8 cellular contexts compared by ENCODE assay signal in the genomic region with DNA sequence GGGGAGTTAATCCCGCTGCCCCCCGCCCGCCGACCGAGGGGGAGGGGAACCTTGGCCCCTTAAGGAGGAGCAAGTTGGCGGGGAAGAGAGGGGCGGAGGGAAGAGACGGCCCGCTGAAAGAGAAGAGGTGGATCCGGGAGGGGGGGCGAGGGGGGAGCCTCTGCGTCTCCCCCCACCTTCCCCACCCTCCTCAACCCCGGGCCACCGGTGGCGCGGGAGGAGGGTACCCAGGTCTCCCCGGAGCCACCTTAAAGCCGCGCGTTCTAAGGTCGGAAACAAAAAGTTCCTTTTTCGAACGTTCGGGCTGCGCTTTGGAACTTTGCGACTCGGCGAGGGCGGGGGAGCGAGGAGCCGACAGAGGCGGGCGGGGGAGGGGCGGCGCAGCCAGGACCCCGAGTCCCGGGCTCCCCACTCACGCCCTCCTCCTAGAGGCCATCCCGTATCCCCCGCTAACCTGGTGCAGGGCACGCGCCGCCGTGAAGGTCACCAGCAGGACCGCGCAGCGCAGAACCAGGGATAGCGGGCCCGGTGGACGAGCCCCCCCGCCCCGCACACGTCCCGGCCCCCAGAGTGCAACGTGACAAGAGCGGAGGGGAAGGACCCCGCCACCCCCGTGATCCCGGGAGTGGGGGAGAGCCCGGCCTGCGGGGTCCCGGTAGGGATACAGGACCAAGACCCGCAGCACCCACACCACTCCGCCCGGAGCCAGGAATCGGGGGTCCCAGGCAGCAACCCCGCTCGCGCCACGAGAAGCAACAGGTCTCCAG. TPM values are rescaled to one million over a fixed set of nuclear protein-coding genes. Genes with fewer than 3 reads are reported as not detected.
DNase-seq lines count a peak whose midpoint lies in the region; ATAC-seq and TF ChIP-seq lines count a peak whose summit lies in the region.

No MANE protein-coding gene starts in this region.

- H3K4me1 ChIP-seq in right cardiac atrium (ENCODE audit: control insufficient read depth, insufficient read depth, low read length) (peaks cover 13% of the 10 kb centered on the region), uterus (peaks cover 7 to 18% of the 10 kb centered on the region in 2 donors)

- peak overlapping the region; percentile 74 to 95 (median 75) for H3K4me3 Mint-ChIP-seq in T-cell

- in situ Hi-C loops in GM13977 (cut with MboI; ENCODE audit: low pct_unique_long_range_greater_than_20kb, low sequenced_read_pairs, unreplicated experiment) = no loop called here

- H3K9me3 ChIP-seq in right cardiac atrium (ENCODE audit: control insufficient read depth, low read length) (no peaks in the 10 kb centered on the region), uterus (no peaks in the 10 kb centered on the region)

- TF ChIP-seq CTCF in GM13977 (IDR thresholded peaks at IDR 0.05; ENCODE audit: extremely low read depth, insufficient read depth, missing control alignments) (no peak), uterus (IDR thresholded peaks at IDR 0.05) (peak in 1 of 4 experiments; percentile 18)

- intact Hi-C loops in right cardiac atrium (cut with DNase I) = no loop called here
- intact Hi-C loops in uterus (cut with DNase I; ENCODE audit: low total_unique reads) = no loop called here

- peak overlapping the region in 1 of 2 donors; percentile 66 for H3K27ac Mint-ChIP-seq in T-cell

- peak overlapping the region; percentile 91 for H3K27ac ChIP-seq in adipose tissue (ENCODE audit: low read depth, low read length)
- peak overlapping the region; percentile 95 for H3K27ac ChIP-seq in right cardiac atrium (ENCODE audit: low read length)
- H3K27ac ChIP-seq in uterus = peak overlapping the region; percentile 99 to 100

- peaks cover 0 to 2% of the 10 kb centered on the region in 2 donors for H3K27me3 Mint-ChIP-seq in T-cell

- DNase-seq in GM13977 (ENCODE audit: low spot score) = peak; percentile 77
- DNase-seq in HT1080 (ENCODE audit: low read depth) = peak; percentile 59
- peak; percentile 58 to 81 (median 72) for DNase-seq in T-cell
- peak; percentile 75 to 92 (median 90) for DNase-seq in right cardiac atrium
- DNase-seq in putamen (ENCODE audit: low spot score) = peak; percentile 88
- peak; percentile 76 to 83 for DNase-seq in uterus
- DNase-seq in NCI-H345 treated with DMSO at 0.1 percent for 48 hours (lab: John Stamatoyannopoulos, UW; ENCODE audit: unreplicated experiment) = no peak

- H3K9me3 Mint-ChIP-seq in T-cell = no peaks in the 10 kb centered on the region

- 0% methylated on average over 55 to 70 of the region's 70 CpGs for WGBS in adipose tissue, 3 donors
- WGBS in right cardiac atrium = 1% methylated on average over 70 of the region's 70 CpGs

- peak overlapping the region; percentile 89 for H3K4me3 ChIP-seq in right cardiac atrium (ENCODE audit: low read length)
- peak overlapping the region; percentile 85 to 88 for H3K4me3 ChIP-seq in uterus

- H3K36me3 ChIP-seq in uterus = no peaks in the 10 kb centered on the region

- H3K36me3 Mint-ChIP-seq in T-cell = no peaks in the 10 kb centered on the region

- H3K4me1 Mint-ChIP-seq in T-cell = peaks cover 26 to 38% (median 37%) of the 10 kb centered on the region in 3 donors

- POLR2A ChIA-PET in T-cell (lab: Charles Lee) = no interaction called here

- H3K27me3 ChIP-seq in right cardiac atrium (ENCODE audit: control insufficient read depth, insufficient read depth) = no peaks in the 10 kb centered on the region
- H3K27me3 ChIP-seq in uterus = no peaks in the 10 kb centered on the region

- TF ChIP-seq POLR2A in uterus (IDR thresholded peaks at IDR 0.05) = peak in 1 of 2 donors; percentile 8

- ATAC-seq in T-cell (replicated peaks in 1 of 4) (peak; percentile 53 to 60 (median 57)), right cardiac atrium (peak; percentile 15 to 20)

- CTCF ChIA-PET in T-cell (lab: Charles Lee) = no interaction called here

RNA-seq across cellular contexts. Expression of a gene that starts 0.7 kb away (rescaled TPM):
- 73.0 and 102 TPM in 2 replicates for total RNA-seq in HT1080 (2014; rRNA removed; shearing (Covaris generic))
- 70.3 and 81.1 TPM in 2 replicates for polyA plus RNA-seq in HT1080 (2015; cell fraction: cytosol; rRNA removed)
- 126 and 550 TPM in 2 replicates for polyA plus RNA-seq in HT1080 (2015; cell fraction: nucleus; rRNA removed)
- total RNA-seq in T-cell (10 to 100 TPM; 35.9 to 97.3 (median 44.6) TPM), right cardiac atrium (10 to 100 TPM; 33.3 to 58.1 (median 48.1) TPM), uterus (100 to 1,000 TPM in 1 of 4 donors, 10 to 100 TPM in 3; 14.1 to 141 (median 42.9) TPM)
- polyA plus RNA-seq in adipose tissue (10 to 100 TPM; 16.5 to 64.6 (median 33.4) TPM), right cardiac atrium (39.1 TPM)

RNA-seq across cellular contexts. Expression of a gene that starts 11.9 kb away (rescaled TPM):
- total RNA-seq in HT1080 (2014; rRNA removed; shearing (Covaris generic)) = 25.6 and 32.8 TPM in 2 replicates
- 73.7 and 82.7 TPM in 2 replicates for polyA plus RNA-seq in HT1080 (2015; cell fraction: cytosol; rRNA removed)
- polyA plus RNA-seq in HT1080 (2015; cell fraction: nucleus; rRNA removed) = 51.2 and 53.8 TPM in 2 replicates
- 10 to 100 TPM; 21.4 to 45.8 (median 38.1) TPM for total RNA-seq in T-cell
- 10 to 100 TPM; 20.9 to 53.8 (median 37.3) TPM for polyA plus RNA-seq in adipose tissue
- 10 to 100 TPM; 32.0 to 37.3 (median 34.9) TPM for total RNA-seq in right cardiac atrium
- polyA plus RNA-seq in right cardiac atrium = 46.5 TPM
- total RNA-seq in uterus = 10 to 100 TPM in 3 of 4 donors, 1 to 10 TPM in 1; 3.5 to 44.3 (median 34.4) TPM

RNA-seq across cellular contexts. Expression of a gene that starts 14.8 kb away (rescaled TPM):
- 12.0 and 22.6 TPM in 2 replicates for total RNA-seq in HT1080 (2014; rRNA removed; shearing (Covaris generic))
- polyA plus RNA-seq in HT1080 (2015; cell fraction: cytosol; rRNA removed) = 19.0 and 21.5 TPM in 2 replicates
- polyA plus RNA-seq in HT1080 (2015; cell fraction: nucleus; rRNA removed) = 51.0 and 53.3 TPM in 2 replicates
- 100 to 1,000 TPM in 4 of 5 donors, 10 to 100 TPM in 1; 93.9 to 110 (median 104) TPM for total RNA-seq in T-cell
- 10 to 100 TPM; 18.7 to 49.1 (median 33.3) TPM for polyA plus RNA-seq in adipose tissue
- total RNA-seq in right cardiac atrium = 10 to 100 TPM; 36.4 to 42.7 (median 39.6) TPM
- polyA plus RNA-seq in right cardiac atrium = 28.6 TPM
- total RNA-seq in uterus = 100 to 1,000 TPM in 1 of 4 donors, 10 to 100 TPM in 3; 28.7 to 155 (median 47.4) TPM

RNA-seq across cellular contexts. Expression of a gene that starts 34.2 kb away (rescaled TPM):
- 8.7 and 9.2 TPM in 2 replicates for total RNA-seq in HT1080 (2014; rRNA removed; shearing (Covaris generic))
- polyA plus RNA-seq in HT1080 (2015; cell fraction: cytosol; rRNA removed) = 5.0 and 5.6 TPM in 2 replicates
- 9.0 and 9.7 TPM in 2 replicates for polyA plus RNA-seq in HT1080 (2015; cell fraction: nucleus; rRNA removed)
- 10 to 100 TPM in 3 of 5 donors, 1 to 10 TPM in 2; 8.0 to 25.1 (median 23.1) TPM for total RNA-seq in T-cell
- polyA plus RNA-seq in adipose tissue = 1 to 10 TPM; 2.9 to 3.4 (median 2.9) TPM
- 1 to 10 TPM; 5.4 to 7.3 (median 6.5) TPM for total RNA-seq in right cardiac atrium
- 3.3 TPM for polyA plus RNA-seq in right cardiac atrium
- total RNA-seq in uterus = 10 to 100 TPM in 2 of 4 donors, 1 to 10 TPM in 2; 1.0 to 20.6 (median 8.4) TPM

RNA-seq across cellular contexts. Expression of a gene that starts 36.8 kb away (rescaled TPM):
- 38.2 and 43.6 TPM in 2 replicates for total RNA-seq in HT1080 (2014; rRNA removed; shearing (Covaris generic))
- polyA plus RNA-seq in HT1080 (2015; cell fraction: cytosol; rRNA removed) = 42.7 and 54.3 TPM in 2 replicates
- 26.5 and 30.4 TPM in 2 replicates for polyA plus RNA-seq in HT1080 (2015; cell fraction: nucleus; rRNA removed)
- total RNA-seq in T-cell (10 to 100 TPM; 67.6 to 82.8 (median 71.0) TPM), right cardiac atrium (10 to 100 TPM; 14.6 to 19.9 (median 17.8) TPM), uterus (100 to 1,000 TPM in 1 of 4 donors, 10 to 100 TPM in 2, 1 to 10 TPM in 1; 8.2 to 127 (median 23.0) TPM)
- polyA plus RNA-seq in adipose tissue (10 to 100 TPM; 14.1 to 17.9 (median 15.7) TPM), right cardiac atrium (21.6 TPM)
